ENCODE assay signal across 8 cellular contexts in genomic region chr7:143901360-143901709, GRCh38. TPM values are rescaled to one million over a fixed set of nuclear protein-coding genes. Genes with fewer than 3 reads are reported as not detected.
DNase-seq lines count a peak whose midpoint lies in the region; ATAC-seq and TF ChIP-seq lines count a peak whose summit lies in the region.

No MANE protein-coding gene starts in this region.

- no peaks in the 10 kb centered on the region for H3K9me3 Mint-ChIP-seq in activated naive CD4-positive, alpha-beta T cell treated with anti-CD3 and anti-CD28 coated beads for 36 hours

- no peaks in the 10 kb centered on the region for H3K9me3 ChIP-seq in muscle layer of colon (ENCODE audit: low read length)

- no peaks in the 10 kb centered on the region for H3K36me3 ChIP-seq in muscle layer of colon (ENCODE audit: insufficient read depth, low read length)

- peaks cover 20% of the 10 kb centered on the region for H3K4me1 Mint-ChIP-seq in activated naive CD4-positive, alpha-beta T cell treated with anti-CD3 and anti-CD28 coated beads for 36 hours (ENCODE audit: low read depth)

- peaks cover 25% of the 10 kb centered on the region for H3K4me1 ChIP-seq in muscle layer of colon (ENCODE audit: insufficient read depth, low read length)

- H3K9ac ChIP-seq in muscle layer of colon (ENCODE audit: low read length): peak overlapping the region; percentile 94

- peak overlapping the region; percentile 83 for H3K27ac ChIP-seq in muscle layer of colon (ENCODE audit: low read depth, low read length)

- peak overlapping the region; percentile 82 for H3K27ac Mint-ChIP-seq in activated naive CD4-positive, alpha-beta T cell treated with anti-CD3 and anti-CD28 coated beads for 36 hours

- intact Hi-C loops in activated naive CD4-positive, alpha-beta T cell treated with anti-CD3 and anti-CD28 coated beads for 36 hours (cut with micrococcal nuclease): loop anchor here (1.0 to 5.0 kb wide), 5 partner anchors 9 to 409 kb away; no protein-coding TSS in a partner anchor

- ATAC-seq in SK-N-SH treated with all-trans-retinoic acid at 6 μM for 48 hours (peak; percentile 67), HG03108 (IDR thresholded peaks at IDR 0.05; ENCODE audit: unreplicated experiment) (no peak), GM21526 (IDR thresholded peaks at IDR 0.05; ENCODE audit: low FRiP score, unreplicated experiment) (no peak)

- no peaks in the 10 kb centered on the region for H3K27me3 Mint-ChIP-seq in activated naive CD4-positive, alpha-beta T cell treated with anti-CD3 and anti-CD28 coated beads for 36 hours (ENCODE audit: low read depth)

- TF ChIP-seq CTCF in epithelial cell of esophagus (IDR thresholded peaks at IDR 0.05; ENCODE audit: insufficient read depth, low read depth, low read length, missing control alignments): no peak

- H3K4me3 Mint-ChIP-seq in activated naive CD4-positive, alpha-beta T cell treated with anti-CD3 and anti-CD28 coated beads for 36 hours: peak overlapping the region; percentile 88

- peak overlapping the region; percentile 87 for H3K4me3 ChIP-seq in epithelial cell of esophagus (ENCODE audit: low read length)
- H3K4me3 ChIP-seq in muscle layer of colon (ENCODE audit: low read depth in 1 of 2, low read length in 2 of 2): peak overlapping the region; percentile 69 to 98

- no peak for DNase-seq in activated naive CD4-positive, alpha-beta T cell treated with anti-CD3 and anti-CD28 coated beads for 36 hours
- no peak for DNase-seq in activated naive CD4-positive, alpha-beta T cell (lab: John Stamatoyannopoulos, UW)
- peak; percentile 51 for DNase-seq in epithelial cell of esophagus (ENCODE audit: low read depth)
- no peak for DNase-seq in HPDE6-E6E7 (ENCODE audit: extremely low spot score)

- CTCF ChIA-PET in activated naive CD4-positive, alpha-beta T cell treated with anti-CD3 and anti-CD28 coated beads for 36 hours (lab: Charles Lee): interaction anchor here (0.6 to 3.5 kb wide), 8 partner anchors 8 to 226 kb away, joined by 3 to 26 read pairs (median 4); no protein-coding TSS in a partner anchor

- no peaks in the 10 kb centered on the region for H3K36me3 Mint-ChIP-seq in activated naive CD4-positive, alpha-beta T cell treated with anti-CD3 and anti-CD28 coated beads for 36 hours (ENCODE audit: low read depth)

- no peaks in the 10 kb centered on the region for H3K27me3 ChIP-seq in muscle layer of colon (ENCODE audit: control insufficient read depth in 1 of 2, insufficient read depth in 2 of 2, low read length in 2 of 2)

TF ChIP-seq in SK-N-SH treated with all-trans-retinoic acid at 6 μM for 48 hours, 23 proteins besides CTCF, POLR2A, EP300 and RAD21:
- no peak for TF ChIP-seq SNAI2 (CRISPR knock-in tag; IDR thresholded peaks at IDR 0.05)
- TF ChIP-seq ZFP30 (CRISPR knock-in tag; IDR thresholded peaks at IDR 0.05): no peak
- TF ChIP-seq PPARA (CRISPR knock-in tag; IDR thresholded peaks at IDR 0.05; ENCODE audit: borderline replicate concordance): no peak
- TF ChIP-seq TSHZ2 (CRISPR knock-in tag; IDR thresholded peaks at IDR 0.05): no peak
- TF ChIP-seq, protein P1, sequence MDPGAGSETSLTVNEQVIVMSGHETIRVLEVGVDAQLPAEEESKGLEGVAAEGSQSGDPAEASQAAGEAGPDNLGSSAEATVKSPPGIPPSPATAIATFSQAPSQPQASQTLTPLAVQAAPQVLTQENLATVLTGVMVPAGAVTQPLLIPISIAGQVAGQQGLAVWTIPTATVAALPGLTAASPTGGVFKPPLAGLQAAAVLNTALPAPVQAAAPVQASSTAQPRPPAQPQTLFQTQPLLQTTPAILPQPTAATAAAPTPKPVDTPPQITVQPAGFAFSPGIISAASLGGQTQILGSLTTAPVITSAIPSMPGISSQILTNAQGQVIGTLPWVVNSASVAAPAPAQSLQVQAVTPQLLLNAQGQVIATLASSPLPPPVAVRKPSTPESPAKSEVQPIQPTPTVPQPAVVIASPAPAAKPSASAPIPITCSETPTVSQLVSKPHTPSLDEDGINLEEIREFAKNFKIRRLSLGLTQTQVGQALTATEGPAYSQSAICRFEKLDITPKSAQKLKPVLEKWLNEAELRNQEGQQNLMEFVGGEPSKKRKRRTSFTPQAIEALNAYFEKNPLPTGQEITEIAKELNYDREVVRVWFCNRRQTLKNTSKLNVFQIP (CRISPR knock-in tag; IDR thresholded peaks at IDR 0.05; ENCODE audit: borderline replicate concordance, low read depth): no peak
- TF ChIP-seq ISL1 (CRISPR knock-in tag; IDR thresholded peaks at IDR 0.05): no peak
- no peak for TF ChIP-seq BACH2 (CRISPR knock-in tag; IDR thresholded peaks at IDR 0.05; ENCODE audit: borderline replicate concordance)
- no peak for TF ChIP-seq GLIS3 (CRISPR knock-in tag; IDR thresholded peaks at IDR 0.05)
- no peak for TF ChIP-seq ZFP3 (CRISPR knock-in tag; IDR thresholded peaks at IDR 0.05)
- TF ChIP-seq TOX (CRISPR knock-in tag; IDR thresholded peaks at IDR 0.05; ENCODE audit: borderline replicate concordance): no peak
- no peak for TF ChIP-seq CSDC2 (CRISPR knock-in tag; IDR thresholded peaks at IDR 0.05)
- no peak for TF ChIP-seq RARB (CRISPR knock-in tag; IDR thresholded peaks at IDR 0.05)
- TF ChIP-seq, protein P2, sequence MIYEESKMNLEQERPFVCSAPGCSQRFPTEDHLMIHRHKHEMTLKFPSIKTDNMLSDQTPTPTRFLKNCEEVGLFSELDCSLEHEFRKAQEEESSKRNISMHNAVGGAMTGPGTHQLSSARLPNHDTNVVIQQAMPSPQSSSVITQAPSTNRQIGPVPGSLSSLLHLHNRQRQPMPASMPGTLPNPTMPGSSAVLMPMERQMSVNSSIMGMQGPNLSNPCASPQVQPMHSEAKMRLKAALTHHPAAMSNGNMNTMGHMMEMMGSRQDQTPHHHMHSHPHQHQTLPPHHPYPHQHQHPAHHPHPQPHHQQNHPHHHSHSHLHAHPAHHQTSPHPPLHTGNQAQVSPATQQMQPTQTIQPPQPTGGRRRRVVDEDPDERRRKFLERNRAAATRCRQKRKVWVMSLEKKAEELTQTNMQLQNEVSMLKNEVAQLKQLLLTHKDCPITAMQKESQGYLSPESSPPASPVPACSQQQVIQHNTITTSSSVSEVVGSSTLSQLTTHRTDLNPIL (CRISPR knock-in tag; IDR thresholded peaks at IDR 0.05; ENCODE audit: low read depth): no peak
- TF ChIP-seq ESRRG (CRISPR knock-in tag; IDR thresholded peaks at IDR 0.05): no peak
TF ChIP-seq in SK-N-SH treated with all-trans-retinoic acid at 6 μM for 48 hours: peak in this region for 0.

RNA-seq across cellular contexts. Expression of gene TCAF1, which starts 0.6 kb away (rescaled TPM):
- 10 to 100 TPM; 13.7 to 13.8 TPM for total RNA-seq in activated naive CD4-positive, alpha-beta T cell treated with anti-CD3 and anti-CD28 coated beads for 36 hours

RNA-seq across cellular contexts. Expression of gene OR2F2, which starts 33.7 kb away (rescaled TPM):
- total RNA-seq in activated naive CD4-positive, alpha-beta T cell treated with anti-CD3 and anti-CD28 coated beads for 36 hours: not detected

RNA-seq across cellular contexts. Expression of gene OR2F1, which starts 53.3 kb away (rescaled TPM):
- total RNA-seq in activated naive CD4-positive, alpha-beta T cell treated with anti-CD3 and anti-CD28 coated beads for 36 hours: not detected
